Comparison of ENCODE assay signal across 21 cellular contexts in genomic region chr13:113999618-113999910, GRCh38.
"Had no signal": no experiment of that assay in that cellular context is flagged by ENCODE, and none has a peak within 500 bp of the region (broad histone marks: within the 10 kb centered on the region; RNA-seq: fewer than 3 reads in every experiment).

No MANE protein-coding gene starts in this region.

- H3K4me3 ChIP-seq: breast epithelium, heart right ventricle, pancreas, psoas muscle, right atrium auricular region had no signal

- FAIRE-seq: pancreas had no signal

- H3K36me3 ChIP-seq: breast epithelium, pancreas had no signal

- DNase-seq: activated CD4-positive, alpha-beta T cell treated with anti-CD3 and anti-CD28 coated beads for 1 hour; activated CD4-positive, alpha-beta T cell treated with anti-CD3 and anti-CD28 coated beads, Interleukin-2, amount 50 U/mL, for 1 hour; activated CD8-positive, alpha-beta T cell treated with anti-CD3 and anti-CD28 coated beads, Interleukin-2, amount 10 ng/mL, durations not matched to agents 7 days and 5 days; activated T-cell treated with anti-CD3 and anti-CD28 coated beads, Interleukin-2, amount 50 U/mL, for 1 hour; cortex of kidney; foreskin fibroblast; mammary epithelial cell; stimulated activated CD4-positive, alpha-beta T cell treated with anti-CD3 and anti-CD28 coated beads, Interleukin-1b, Interleukin-23, amount 100 ng/mL, for 48 hours; T-helper 9 cell had no signal

- H3K27me3 ChIP-seq: breast epithelium, heart right ventricle, neutrophil, pancreas, right atrium auricular region had no signal

- H3K27me3 Mint-ChIP-seq: activated T-helper 17 cell treated with anti-CD3 and anti-CD28 coated beads, Interleukin-2, amount 50 U/mL, for 72 hours had no signal

- H3K4me3 Mint-ChIP-seq: activated CD8-positive, alpha-beta T cell treated with anti-CD3 and anti-CD28 coated beads, Interleukin-2, amount 10 ng/mL, durations not matched to agents 7 days and 5 days; mesothelial cell of epicardium; nephron had no signal

- H3K27ac Mint-ChIP-seq: activated CD8-positive, alpha-beta T cell treated with anti-CD3 and anti-CD28 coated beads, Interleukin-2, amount 10 ng/mL, durations not matched to agents 7 days and 5 days; nephron had no signal

- ATAC-seq: activated CD8-positive, alpha-beta T cell treated with anti-CD3 and anti-CD28 coated beads, Interleukin-2, amount 10 ng/mL, durations not matched to agents 7 days and 5 days; activated naive CD4-positive, alpha-beta T cell treated with anti-CD3 and anti-CD28 coated beads, Interleukin-2, amount 50 U/mL, for 72 hours; heart right ventricle; left ventricle myocardium superior; pancreas; psoas muscle had no signal

- H3K9me3 ChIP-seq: breast epithelium, heart right ventricle, neutrophil, pancreas, psoas muscle, right atrium auricular region had no signal

- H3K4me1 ChIP-seq: breast epithelium, pancreas, psoas muscle had no signal

- H3K36me3 Mint-ChIP-seq: activated naive CD4-positive, alpha-beta T cell treated with anti-CD3 and anti-CD28 coated beads, Interleukin-2, amount 50 U/mL, for 72 hours; mesothelial cell of epicardium had no signal

- H3K9me3 Mint-ChIP-seq: activated naive CD4-positive, alpha-beta T cell treated with anti-CD3 and anti-CD28 coated beads, Interleukin-2, amount 50 U/mL, for 72 hours; activated T-helper 17 cell treated with anti-CD3 and anti-CD28 coated beads, Interleukin-2, amount 50 U/mL, for 72 hours; mesothelial cell of epicardium; nephron had no signal

- H3K27ac ChIP-seq: epithelial cell of prostate, neutrophil, pancreas, psoas muscle had no signal
